ENCODE assay signal across 1 cellular context in the genomic region with DNA sequence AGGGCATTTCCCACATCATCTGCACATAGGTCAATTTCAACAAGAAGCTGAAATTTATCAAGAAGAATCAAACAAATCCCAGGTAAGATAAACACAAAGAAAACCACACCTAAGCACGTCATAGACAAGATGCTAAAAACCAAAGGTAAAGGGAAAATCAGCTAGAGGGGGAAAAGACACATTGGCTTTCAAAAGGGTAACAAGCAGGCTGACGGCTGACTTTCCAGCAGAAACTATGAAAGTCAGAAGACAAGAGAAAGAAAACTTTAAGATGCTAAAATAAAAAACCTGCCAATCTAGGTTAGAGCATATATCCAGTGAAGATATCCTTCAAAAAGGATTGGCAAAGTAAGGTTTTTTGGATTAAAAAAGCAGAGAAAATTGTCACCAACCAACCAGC.
A peak's percentile ranks its signal among the peaks of the same experiment; 100 is the strongest.
TF ChIP-seq lines count a peak whose summit lies in the region.

No MANE protein-coding gene starts in this region.

TF ChIP-seq in HepG2, 621 proteins besides CTCF, POLR2A, EP300 and RAD21:
- TF ChIP-seq ZBTB7A (CRISPR knock-in tag; IDR thresholded peaks at IDR 0.05) (no peak), ZNF317 (CRISPR knock-in tag; IDR thresholded peaks at IDR 0.05) (peak; percentile 99)
- TF ChIP-seq, protein P1, sequence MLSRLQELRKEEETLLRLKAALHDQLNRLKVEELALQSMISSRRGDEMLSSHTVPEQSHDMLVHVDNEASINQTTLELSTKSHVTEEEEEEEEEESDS (CRISPR knock-in tag; IDR thresholded peaks at IDR 0.05; ENCODE audit: borderline replicate concordance), result no peak
